Comparison of ENCODE assay signal across 18 cellular contexts in genomic region chr1:246768403-246769020, GRCh38. TPM values are rescaled to one million over a fixed set of nuclear protein-coding genes. Genes with fewer than 3 reads are reported as not detected.
DNase-seq lines count a peak whose midpoint lies in the region; ATAC-seq, FAIRE-seq and TF ChIP-seq lines count a peak whose summit lies in the region.
"Had no signal": no experiment of that assay in that cellular context is flagged by ENCODE, and none has a peak within 500 bp of the region (broad histone marks: within the 10 kb centered on the region; RNA-seq: fewer than 3 reads in every experiment).

No MANE protein-coding gene starts in this region.

- no CpG with 5 or more reads among the region's 11 CpGs for WGBS in H9 (ENCODE audit: extremely low coverage, insufficient read length, low lambda C conversion rate)
- 79% methylated on average over 10 of the region's 11 CpGs for WGBS in esophagus muscularis mucosa
- 83 to 87% (median 85%) methylated on average over 11 of the region's 11 CpGs for WGBS in stomach, 5 donors

- H3K36me3 ChIP-seq in esophagus muscularis mucosa (peaks cover 0 to 69% (median 35%) of the 10 kb centered on the region in 4 donors), stomach (peaks cover 4 to 77% (median 75%) of the 10 kb centered on the region in 4 donors)

- H2AFZ ChIP-seq in H9 (ENCODE audit: low read length): no peak overlapping the region

- no peak overlapping the region for H2BK12ac ChIP-seq in H9 (ENCODE audit: insufficient read length, low read depth, low read length)

- no peak overlapping the region for H4K5ac ChIP-seq in H9 (ENCODE audit: insufficient read length, low read depth, low read length)

- no peak overlapping the region for H4K91ac ChIP-seq in H9 (ENCODE audit: insufficient read length, low read depth, low read length)

- H3K56ac ChIP-seq in H9 (ENCODE audit: insufficient read length, low read depth, low read length): no peak overlapping the region

- no peak overlapping the region for H2BK20ac ChIP-seq in H9 (ENCODE audit: low read depth, low read length, poor library complexity, severe bottlenecking)

- TF ChIP-seq EP300 in esophagus muscularis mucosa (IDR thresholded peaks at IDR 0.05) (no peak), stomach (IDR thresholded peaks at IDR 0.05) (no peak)

- ATAC-seq in left lobe of liver: peak; percentile 15
- ATAC-seq in naive thymus-derived CD8-positive, alpha-beta T cell: no peak
- ATAC-seq: activated CD4-positive, alpha-beta T cell treated with anti-CD3 and anti-CD28 coated beads for 36 hours; PC-3 had no signal

- no peaks in the 10 kb centered on the region for H3K79me2 ChIP-seq in H9 (ENCODE audit: insufficient read depth, low read length)

- POLR2A ChIA-PET in naive thymus-derived CD8-positive, alpha-beta T cell (lab: Charles Lee): interaction anchor here (0.7 kb wide), 1 partner anchor 20 kb away, joined by 5 read pairs; no protein-coding TSS in a partner anchor

- CTCF ChIA-PET in activated naive CD4-positive, alpha-beta T cell treated with anti-CD3 and anti-CD28 coated beads, Interleukin-2, amount 10 ng/mL, durations not matched to agents 7 days and 5 days (lab: Charles Lee): no interaction called here

- no peak for FAIRE-seq in RCC 7860 (lab: Jason Lieb, UNC)

- no peaks in the 10 kb centered on the region for H3K27me3 ChIP-seq in H9 (ENCODE audit: insufficient read depth, low read length)
- H3K27me3 ChIP-seq in esophagus muscularis mucosa: no peaks in the 10 kb centered on the region
- H3K27me3 ChIP-seq in stomach: no peaks in the 10 kb centered on the region
- H3K27me3 ChIP-seq: left lung had no signal

- H4K20me1 ChIP-seq in H9 (ENCODE audit: control insufficient read depth, insufficient read depth, insufficient read length): no peaks in the 10 kb centered on the region

- H3K27ac ChIP-seq in H9 (ENCODE audit: insufficient read length, low read depth, low read length): no peak overlapping the region
- peak overlapping the region; percentile 72 to 80 (median 74) for H3K27ac ChIP-seq in esophagus muscularis mucosa (replicated peaks in 1 of 4)
- peak overlapping the region in 4 of 5 donors; percentile 44 to 84 (median 64) for H3K27ac ChIP-seq in stomach
- H3K27ac ChIP-seq: left lung, thoracic aorta had no signal

- H3T11ph ChIP-seq in H9 (ENCODE audit: low read length): no peak overlapping the region

- TF ChIP-seq CTCF in H9 (conservative IDR thresholded peaks at IDR 0.05): no peak
- no peak for TF ChIP-seq CTCF in esophagus muscularis mucosa (IDR thresholded peaks at IDR 0.05)
- TF ChIP-seq CTCF in stomach (IDR thresholded peaks at IDR 0.05): no peak

- peak overlapping the region in 1 of 2 experiments; percentile 45; a peak in 1 of 5 replicates for H3K4me3 Mint-ChIP-seq in H9
- no peak overlapping the region for H3K4me3 Mint-ChIP-seq in activated naive CD4-positive, alpha-beta T cell treated with anti-CD3 and anti-CD28 coated beads, Interleukin-2, amount 10 ng/mL, durations not matched to agents 7 days and 5 days
- H3K4me3 Mint-ChIP-seq in naive thymus-derived CD8-positive, alpha-beta T cell: no peak overlapping the region
- H3K4me3 Mint-ChIP-seq: activated CD4-positive, alpha-beta T cell treated with anti-CD3 and anti-CD28 coated beads for 36 hours; CD4-positive, alpha-beta T cell had no signal

- no peak overlapping the region for H3K18ac ChIP-seq in H9 (ENCODE audit: insufficient read length, low read depth, low read length)

- no peak overlapping the region for H4K8ac ChIP-seq in H9 (replicated peaks; ENCODE audit: insufficient read length, low read depth, low read length)

- no peak overlapping the region for H2BK5ac ChIP-seq in H9 (ENCODE audit: insufficient read length, low read length)

- no peaks in the 10 kb centered on the region for H3K9me3 Mint-ChIP-seq in H9
- no peaks in the 10 kb centered on the region for H3K9me3 Mint-ChIP-seq in activated naive CD4-positive, alpha-beta T cell treated with anti-CD3 and anti-CD28 coated beads, Interleukin-2, amount 10 ng/mL, durations not matched to agents 7 days and 5 days
- H3K9me3 Mint-ChIP-seq in naive thymus-derived CD8-positive, alpha-beta T cell: no peaks in the 10 kb centered on the region
- H3K9me3 Mint-ChIP-seq: CD4-positive, alpha-beta T cell had no signal

- DNase-seq in H9: peak; percentile 79
- DNase-seq in esophagus muscularis mucosa (ENCODE audit: extremely low spot score): no peak
- no peak for DNase-seq in left lobe of liver (ENCODE audit: low spot score)
- DNase-seq in stomach: no peak
- DNase-seq in activated naive CD4-positive, alpha-beta T cell treated with anti-CD3 and anti-CD28 coated beads, Interleukin-2, amount 10 ng/mL, durations not matched to agents 7 days and 5 days: no peak
- DNase-seq in RCC 7860 (ENCODE audit: low spot score): no peak
- DNase-seq in SKM-1 treated with dmso at 0.1 percent for 144 hours (lab: John Stamatoyannopoulos, UW; ENCODE audit: unreplicated experiment): no peak
- DNase-seq in naive thymus-derived CD8-positive, alpha-beta T cell: no peak
- DNase-seq: activated CD4-positive, alpha-beta T cell treated with anti-CD3 and anti-CD28 coated beads for 36 hours; activated CD8-positive, alpha-beta memory T cell treated with anti-CD3 and anti-CD28 coated beads, Interleukin-2, amount 50 U/mL, for 4 hours; amygdala; CD4-positive, alpha-beta T cell; effector CD8-positive, alpha-beta T cell; left lung; NCI-H1417 treated with DMSO at 0.1 percent for 48 hours; PC-3; posterior cingulate gyrus had no signal

- H3K27ac Mint-ChIP-seq in H9: peak overlapping the region in 2 of 3 experiments; percentile 59 to 82; a peak in 5 of 7 replicates
- no peak overlapping the region for H3K27ac Mint-ChIP-seq in activated naive CD4-positive, alpha-beta T cell treated with anti-CD3 and anti-CD28 coated beads, Interleukin-2, amount 10 ng/mL, durations not matched to agents 7 days and 5 days
- peak overlapping the region in 1 of 10 donors; percentile 45 for H3K27ac Mint-ChIP-seq in naive thymus-derived CD8-positive, alpha-beta T cell
- H3K27ac Mint-ChIP-seq: activated CD4-positive, alpha-beta T cell treated with anti-CD3 and anti-CD28 coated beads for 36 hours; CD4-positive, alpha-beta T cell had no signal

- H3K14ac ChIP-seq in H9 (ENCODE audit: insufficient read depth, low read length): no peak overlapping the region

- H3K27me3 Mint-ChIP-seq in H9 (ENCODE audit: low read depth): peaks cover 5% of the 10 kb centered on the region
- no peaks in the 10 kb centered on the region for H3K27me3 Mint-ChIP-seq in activated naive CD4-positive, alpha-beta T cell treated with anti-CD3 and anti-CD28 coated beads, Interleukin-2, amount 10 ng/mL, durations not matched to agents 7 days and 5 days
- H3K27me3 Mint-ChIP-seq in naive thymus-derived CD8-positive, alpha-beta T cell: no peaks in the 10 kb centered on the region
- H3K27me3 Mint-ChIP-seq: activated CD4-positive, alpha-beta T cell treated with anti-CD3 and anti-CD28 coated beads for 36 hours; CD4-positive, alpha-beta T cell had no signal

- H3K23ac ChIP-seq in H9 (ENCODE audit: insufficient read length, low read depth, low read length): no peak overlapping the region

- no peak overlapping the region for H2AK5ac ChIP-seq in H9 (ENCODE audit: insufficient read length, low read length)

- no peak overlapping the region for H3K9ac ChIP-seq in H9 (ENCODE audit: extremely low read depth, insufficient read length, low read length)

- H3K79me1 ChIP-seq in H9 (ENCODE audit: insufficient read depth, low read depth, low read length, poor library complexity, severe bottlenecking): no peaks in the 10 kb centered on the region

- intact Hi-C loops in esophagus muscularis mucosa (cut with DNase I): no loop called here
- intact Hi-C loops in stomach (cut with DNase I; ENCODE audit: low total_unique reads): no loop called here

- H2BK15ac ChIP-seq in H9 (ENCODE audit: low read depth, low read length): no peak overlapping the region

- H2BK120ac ChIP-seq in H9 (ENCODE audit: low read depth, low read length, poor library complexity, severe bottlenecking): no peak overlapping the region

- TF ChIP-seq POLR2A in esophagus muscularis mucosa (IDR thresholded peaks at IDR 0.05; ENCODE audit: low read depth): no peak
- no peak for TF ChIP-seq POLR2A in stomach (IDR thresholded peaks at IDR 0.05)

- H3K4me2 ChIP-seq in H9 (ENCODE audit: insufficient read depth, insufficient read length, low read length): peak overlapping the region; percentile 7

- H3K4me1 ChIP-seq in H9 (ENCODE audit: insufficient read depth, low read length) (peaks cover 7% of the 10 kb centered on the region; the same call in 1 of the 2 replicates), esophagus muscularis mucosa (peaks cover 0 to 10% (median 8%) of the 10 kb centered on the region in 4 donors), stomach (peaks cover 0 to 6% (median 0%) of the 10 kb centered on the region in 4 donors)
- H3K4me1 ChIP-seq: left lung had no signal

- no peak overlapping the region for H3K4ac ChIP-seq in H9 (ENCODE audit: low read depth, low read length)

- H3K23me2 ChIP-seq in H9 (ENCODE audit: insufficient read length, low read depth, low read length, poor library complexity, severe bottlenecking): no peaks in the 10 kb centered on the region

- H3K9me3 ChIP-seq in H9 (ENCODE audit: control insufficient read depth, low read depth, low read length) (no peaks in the 10 kb centered on the region), esophagus muscularis mucosa (no peaks in the 10 kb centered on the region), stomach (no peaks in the 10 kb centered on the region)
- H3K9me3 ChIP-seq: left lung, thoracic aorta had no signal

- H3K4me3 ChIP-seq in esophagus muscularis mucosa (no peak overlapping the region), stomach (no peak overlapping the region)
- H3K4me3 ChIP-seq: left lung, thoracic aorta had no signal

- peaks cover 0 to 13% (median 0%) of the 10 kb centered on the region in 3 experiments; a peak in 2 of 7 replicates for H3K36me3 Mint-ChIP-seq in H9 (ENCODE audit: insufficient read depth in 1 of 3, low read depth in 3 of 3)
- peaks cover 4% of the 10 kb centered on the region for H3K36me3 Mint-ChIP-seq in activated naive CD4-positive, alpha-beta T cell treated with anti-CD3 and anti-CD28 coated beads, Interleukin-2, amount 10 ng/mL, durations not matched to agents 7 days and 5 days
- H3K36me3 Mint-ChIP-seq in naive thymus-derived CD8-positive, alpha-beta T cell: peaks cover 4 to 72% (median 18%) of the 10 kb centered on the region in 3 donors

- H3K4me1 Mint-ChIP-seq in H9: peaks cover 22 to 27% of the 10 kb centered on the region in 2 experiments
- no peaks in the 10 kb centered on the region for H3K4me1 Mint-ChIP-seq in activated naive CD4-positive, alpha-beta T cell treated with anti-CD3 and anti-CD28 coated beads, Interleukin-2, amount 10 ng/mL, durations not matched to agents 7 days and 5 days
- H3K4me1 Mint-ChIP-seq in naive thymus-derived CD8-positive, alpha-beta T cell: peaks cover 0 to 2% (median 0%) of the 10 kb centered on the region in 4 donors
- H3K4me1 Mint-ChIP-seq: activated CD4-positive, alpha-beta T cell treated with anti-CD3 and anti-CD28 coated beads for 36 hours had no signal

RNA-seq across cellular contexts. Expression of gene SCCPDH, which starts 44.3 kb away (rescaled TPM):
- total RNA-seq in H9 (2021) (19.5 and 20.7 TPM in 2 replicates), esophagus muscularis mucosa (10 to 100 TPM; 19.4 to 25.5 (median 23.8) TPM), left lobe of liver (94.6 TPM), stomach (10 to 100 TPM; 13.4 to 66.3 (median 21.7) TPM)
- polyA plus RNA-seq in stomach: 10 to 100 TPM; 13.6 to 19.9 (median 15.4) TPM
- 10 to 100 TPM; 11.3 to 11.7 TPM for total RNA-seq in naive thymus-derived CD8-positive, alpha-beta T cell
- polyA plus RNA-seq in naive thymus-derived CD8-positive, alpha-beta T cell: 10 to 100 TPM; 31.3 to 36.8 (median 36.4) TPM
